ENCODE assay signal across 23 cellular contexts in genomic region chr5:53411388-53411787, GRCh38.
DNase-seq lines count a peak whose midpoint lies in the region; ATAC-seq, FAIRE-seq and TF ChIP-seq lines count a peak whose summit lies in the region.
"Had no signal": no experiment of that assay in that cellular context is flagged by ENCODE, and none has a peak within 500 bp of the region (broad histone marks: within the 10 kb centered on the region; RNA-seq: fewer than 3 reads in every experiment).

No MANE protein-coding gene starts in this region.

- H2AFZ ChIP-seq in mammary epithelial cell (ENCODE audit: low read depth, low read length) (peak overlapping the region; percentile 40), GM23248 (peak overlapping the region; percentile 72), K562 (ENCODE audit: low read depth, low read length) (no peak overlapping the region)

- in situ Hi-C loops in mammary epithelial cell (cut with MboI; ENCODE audit: low sequenced_read_pairs in 2 of 2) (loop anchor here (10.0 kb wide), 2 partner anchors 47 to 87 kb away; no protein-coding TSS in a partner anchor), GM23248 (cut with MboI) (no loop called here), K562 (cut with MboI) (no loop called here)

- POLR2A ChIA-PET in K562 (lab: Yijun Ruan, JAX): interaction anchor here (1.6 kb wide), 1 partner anchor 11 kb away, joined by 3 read pairs; no protein-coding TSS in a partner anchor

- H4K20me1 ChIP-seq in mammary epithelial cell (ENCODE audit: insufficient read depth, low read length): no peaks in the 10 kb centered on the region
- no peaks in the 10 kb centered on the region for H4K20me1 ChIP-seq in GM23248 (ENCODE audit: insufficient read depth)
- H4K20me1 ChIP-seq in K562 (replicated peaks; ENCODE audit: control insufficient read depth, insufficient read depth, low read length): no peaks in the 10 kb centered on the region

- 80% methylated on average over 1 of the region's 1 CpG for WGBS in mammary epithelial cell (ENCODE audit: low coverage, missing lambda C conversion rate)
- 47 to 53% methylated on average over 1 of the region's 1 CpG for WGBS in GM23248 (ENCODE audit: low coverage in 1 of 2, low lambda C conversion rate in 2 of 2, missing lambda C conversion rate in 2 of 2), 2 experiments
- WGBS in K562 (ENCODE audit: insufficient coverage, low coverage, missing lambda C conversion rate): 0% methylated on average over 1 of the region's 1 CpG

- H3K4me3 ChIP-seq in mammary epithelial cell (replicated peaks in 1 of 3; ENCODE audit: insufficient read depth in 1 of 3, low read depth in 2 of 3, low read length in 3 of 3): no peak overlapping the region
- no peak overlapping the region for H3K4me3 ChIP-seq in breast epithelium
- H3K4me3 ChIP-seq in GM23248: peak overlapping the region; percentile 31
- no peak overlapping the region for H3K4me3 ChIP-seq in K562
- H3K4me3 ChIP-seq: HAP-1 had no signal

- no peaks in the 10 kb centered on the region for H3K79me2 ChIP-seq in mammary epithelial cell (ENCODE audit: insufficient read depth, low read length)
- no peaks in the 10 kb centered on the region for H3K79me2 ChIP-seq in GM23248 (ENCODE audit: insufficient read depth)
- no peaks in the 10 kb centered on the region for H3K79me2 ChIP-seq in K562 (ENCODE audit: control insufficient read depth, insufficient read depth, low read length)

- no peak overlapping the region for H3K4me3 Mint-ChIP-seq in stimulated activated naive B cell treated with anti-CD40 and anti-IgM and Interleukin-4, amounts not matched to agents 10 μg/mL and 1 μg/mL and 100 μg/mL, for 72 hours
- H3K4me3 Mint-ChIP-seq in endothelial cell (ENCODE audit: unreplicated experiment): no peak overlapping the region
- H3K4me3 Mint-ChIP-seq: activated T-helper 17 cell treated with anti-CD3 and anti-CD28 coated beads, Interleukin-2, amount 50 U/mL, for 72 hours had no signal

- H3K27me3 Mint-ChIP-seq in stimulated activated naive B cell treated with anti-CD40 and anti-IgM and Interleukin-4, amounts not matched to agents 10 μg/mL and 1 μg/mL and 100 μg/mL, for 72 hours: no peaks in the 10 kb centered on the region
- H3K27me3 Mint-ChIP-seq in endothelial cell (ENCODE audit: unreplicated experiment): no peaks in the 10 kb centered on the region
- H3K27me3 Mint-ChIP-seq: activated T-helper 17 cell treated with anti-CD3 and anti-CD28 coated beads, Interleukin-2, amount 50 U/mL, for 72 hours had no signal

- BruUV-seq in mammary epithelial cell (replicated peaks; lab: Mats Ljungman, UMichigan): no TSS peak
- BruUV-seq in K562 (replicated peaks; lab: Mats Ljungman, UMichigan): no TSS peak

- H3K27me3 ChIP-seq in mammary epithelial cell (ENCODE audit: insufficient read depth, low read length): no peaks in the 10 kb centered on the region
- no peaks in the 10 kb centered on the region for H3K27me3 ChIP-seq in breast epithelium
- no peaks in the 10 kb centered on the region for H3K27me3 ChIP-seq in GM23248 (replicated peaks; ENCODE audit: insufficient read depth)
- peaks cover 6 to 7% of the 10 kb centered on the region in 2 experiments for H3K27me3 ChIP-seq in K562 (ENCODE audit: control insufficient read depth in 2 of 2, insufficient read depth in 2 of 2, low read length in 2 of 2)
- H3K27me3 ChIP-seq: brain microvascular endothelial cell, neutrophil had no signal

- no peak for FAIRE-seq in K562 (lab: Jason Lieb, UNC)

- H3K9me3 Mint-ChIP-seq in stimulated activated naive B cell treated with anti-CD40 and anti-IgM and Interleukin-4, amounts not matched to agents 10 μg/mL and 1 μg/mL and 100 μg/mL, for 72 hours: peaks cover 0 to 3% of the 10 kb centered on the region in 2 donors
- no peaks in the 10 kb centered on the region for H3K9me3 Mint-ChIP-seq in endothelial cell (ENCODE audit: unreplicated experiment)
- H3K9me3 Mint-ChIP-seq: activated T-helper 17 cell treated with anti-CD3 and anti-CD28 coated beads, Interleukin-2, amount 50 U/mL, for 72 hours had no signal

- TF ChIP-seq EP300 in K562 (IDR thresholded peaks at IDR 0.05; ENCODE audit: low read length): no peak

- H3K9ac ChIP-seq in mammary epithelial cell (ENCODE audit: insufficient read depth, low read length) (no peak overlapping the region), GM23248 (no peak overlapping the region), K562 (ENCODE audit: insufficient read depth in 1 of 2, low read depth in 2 of 2, low read length in 2 of 2) (no peak overlapping the region)

- peaks cover 0 to 2% of the 10 kb centered on the region in 2 donors for H3K4me1 Mint-ChIP-seq in stimulated activated naive B cell treated with anti-CD40 and anti-IgM and Interleukin-4, amounts not matched to agents 10 μg/mL and 1 μg/mL and 100 μg/mL, for 72 hours
- H3K4me1 Mint-ChIP-seq in endothelial cell (ENCODE audit: unreplicated experiment): no peaks in the 10 kb centered on the region
- H3K4me1 Mint-ChIP-seq: activated T-helper 17 cell treated with anti-CD3 and anti-CD28 coated beads, Interleukin-2, amount 50 U/mL, for 72 hours had no signal

- no peak overlapping the region for H3K27ac Mint-ChIP-seq in stimulated activated naive B cell treated with anti-CD40 and anti-IgM and Interleukin-4, amounts not matched to agents 10 μg/mL and 1 μg/mL and 100 μg/mL, for 72 hours
- H3K27ac Mint-ChIP-seq in endothelial cell (ENCODE audit: unreplicated experiment): no peak overlapping the region
- H3K27ac Mint-ChIP-seq: activated T-helper 17 cell treated with anti-CD3 and anti-CD28 coated beads, Interleukin-2, amount 50 U/mL, for 72 hours had no signal

- DNase-seq in mammary epithelial cell (no peak), breast epithelium (ENCODE audit: low spot score in 2 of 2) (no peak), GM23248 (no peak), K562 (ENCODE audit: extremely low read depth in 1 of 4, low spot score in 3 of 4) (no peak), cerebellar nuclear complex (lab: John Stamatoyannopoulos, UW) (no peak), omental fat pad (ENCODE audit: low spot score) (no peak), endothelial cell (ENCODE audit: low spot score) (no peak)
- no peak for DNase-seq in stimulated activated naive B cell treated with anti-CD40 and anti-IgM and Interleukin-4, amounts not matched to agents 10 μg/mL and 1 μg/mL and 100 μg/mL, for 72 hours
- DNase-seq: ACHN; activated CD4-positive, alpha-beta T cell treated with anti-CD3 and anti-CD28 coated beads for 4 hours; brain microvascular endothelial cell; cortex of kidney; DMS 273 treated with DMSO at 0.1 percent for 48 hours; foreskin fibroblast; NCI-H1105 treated with DMSO at 0.1 percent for 48 hours; NCI-H2107; NCI-H510A; Right ventricle myocardium superior; substantia nigra had no signal

- no peaks in the 10 kb centered on the region for H3K9me2 ChIP-seq in GM23248 (ENCODE audit: insufficient read depth)

- intact Hi-C loops in mammary epithelial cell (cut with micrococcal nuclease): no loop called here
- intact Hi-C loops in breast epithelium (cut with DNase I; ENCODE audit: low total_unique reads): no loop called here
- intact Hi-C loops in K562 (cut with micrococcal nuclease): no loop called here

- H3K27ac ChIP-seq in mammary epithelial cell (ENCODE audit: insufficient read depth, low read depth, low read length) (no peak overlapping the region), breast epithelium (no peak overlapping the region), GM23248 (no peak overlapping the region), K562 (ENCODE audit: extremely low read depth, low read depth, low read length) (no peak overlapping the region)
- H3K27ac ChIP-seq: brain microvascular endothelial cell, C4-2B, neutrophil had no signal

- ATAC-seq in K562 (no peak), omental fat pad (ENCODE audit: low FRiP score) (no peak)
- ATAC-seq in stimulated activated naive B cell treated with anti-CD40 and anti-IgM and Interleukin-4, amounts not matched to agents 10 μg/mL and 1 μg/mL and 100 μg/mL, for 72 hours (replicated peaks): no peak
- ATAC-seq: activated T-helper 17 cell treated with anti-CD3 and anti-CD28 coated beads, Interleukin-2, amount 50 U/mL, for 72 hours had no signal

- CTCF ChIA-PET in mammary epithelial cell (lab: Charles Lee; ENCODE audit: low non-redundant PET): no interaction called here
- CTCF ChIA-PET in K562 (lab: Yijun Ruan, JAX; ENCODE audit: low intra/inter-chr PET ratio): no interaction called here

- peaks cover 15% of the 10 kb centered on the region for H3F3A ChIP-seq in GM23248 (ENCODE audit: insufficient read depth)

- H3K9me1 ChIP-seq in K562 (ENCODE audit: control insufficient read depth, insufficient read depth, low read length): no peaks in the 10 kb centered on the region

- no peak for TF ChIP-seq RAD21 in K562 (CRISPR knock-in tag; conservative IDR thresholded peaks at IDR 0.05 in 1 of 2, IDR thresholded peaks at IDR 0.05 in 1 of 2)

- peaks cover 8% of the 10 kb centered on the region for H3K4me1 ChIP-seq in mammary epithelial cell (ENCODE audit: insufficient read depth, low read length)
- H3K4me1 ChIP-seq in breast epithelium: no peaks in the 10 kb centered on the region
- H3K4me1 ChIP-seq in GM23248 (ENCODE audit: insufficient read depth): peaks cover 18% of the 10 kb centered on the region
- H3K4me1 ChIP-seq in K562 (replicated peaks in 1 of 2; ENCODE audit: control insufficient read depth in 2 of 2, insufficient read depth in 2 of 2, low read length in 2 of 2): no peaks in the 10 kb centered on the region
- H3K4me1 ChIP-seq: HAP-1 had no signal

- no peaks in the 10 kb centered on the region for H3K9me3 ChIP-seq in mammary epithelial cell (replicated peaks; ENCODE audit: insufficient read depth, low read length)
- no peaks in the 10 kb centered on the region for H3K9me3 ChIP-seq in breast epithelium
- H3K9me3 ChIP-seq in GM23248 (ENCODE audit: low read depth): no peaks in the 10 kb centered on the region
- H3K9me3 ChIP-seq in K562 (replicated peaks; ENCODE audit: control insufficient read depth, insufficient read depth, low read depth, low read length): no peaks in the 10 kb centered on the region
- H3K9me3 ChIP-seq: HAP-1, neutrophil had no signal

- TF ChIP-seq CTCF in mammary epithelial cell (conservative IDR thresholded peaks at IDR 0.05 in 1 of 2, IDR thresholded peaks at IDR 0.05 in 1 of 2; ENCODE audit: extremely low read depth in 1 of 2, insufficient read depth in 1 of 2, low read depth in 1 of 2, low read length in 2 of 2) (no peak), breast epithelium (IDR thresholded peaks at IDR 0.05) (no peak), K562 (IDR thresholded peaks at IDR 0.05 in 2 of 3, conservative IDR thresholded peaks at IDR 0.05 in 1 of 3; ENCODE audit: insufficient read depth in 2 of 3, low read depth in 1 of 3, low read length in 3 of 3) (no peak), omental fat pad (IDR thresholded peaks at IDR 0.05) (no peak), endothelial cell (IDR thresholded peaks at IDR 0.05; ENCODE audit: unreplicated experiment) (no peak)

- no peaks in the 10 kb centered on the region for H3K36me3 ChIP-seq in mammary epithelial cell (ENCODE audit: insufficient read depth, low read length)
- H3K36me3 ChIP-seq in breast epithelium: no peaks in the 10 kb centered on the region
- H3K36me3 ChIP-seq in GM23248 (ENCODE audit: low read depth): no peaks in the 10 kb centered on the region
- no peaks in the 10 kb centered on the region for H3K36me3 ChIP-seq in K562 (ENCODE audit: control insufficient read depth, insufficient read depth, low read length)
- H3K36me3 ChIP-seq: brain microvascular endothelial cell, HAP-1, neutrophil had no signal

- dilution Hi-C loops in mammary epithelial cell (cut with HindIII; ENCODE audit: low sequenced_read_pairs): no loop called here

- H3K36me3 Mint-ChIP-seq in stimulated activated naive B cell treated with anti-CD40 and anti-IgM and Interleukin-4, amounts not matched to agents 10 μg/mL and 1 μg/mL and 100 μg/mL, for 72 hours: no peaks in the 10 kb centered on the region
- no peaks in the 10 kb centered on the region for H3K36me3 Mint-ChIP-seq in endothelial cell (ENCODE audit: low read depth, unreplicated experiment)

- H3K4me2 ChIP-seq in mammary epithelial cell (ENCODE audit: insufficient read depth, low read depth, low read length) (no peak overlapping the region), GM23248 (ENCODE audit: unreplicated experiment) (peak overlapping the region; percentile 30), K562 (ENCODE audit: insufficient read depth, low read length) (no peak overlapping the region)

- no peak for TF ChIP-seq POLR2A in breast epithelium (IDR thresholded peaks at IDR 0.05)
- no peak for TF ChIP-seq POLR2A in K562 (conservative IDR thresholded peaks at IDR 0.05)

Comparison
In these comparisons a context has a peak if more than half of its experiments do, and no peak if none do; other contexts are left out.
1. in situ Hi-C loops: an anchor here in mammary epithelial cell (10.0 kb wide); none called in GM23248 and K562.